ENCODE assay signal across 8 cellular contexts in the genomic region with DNA sequence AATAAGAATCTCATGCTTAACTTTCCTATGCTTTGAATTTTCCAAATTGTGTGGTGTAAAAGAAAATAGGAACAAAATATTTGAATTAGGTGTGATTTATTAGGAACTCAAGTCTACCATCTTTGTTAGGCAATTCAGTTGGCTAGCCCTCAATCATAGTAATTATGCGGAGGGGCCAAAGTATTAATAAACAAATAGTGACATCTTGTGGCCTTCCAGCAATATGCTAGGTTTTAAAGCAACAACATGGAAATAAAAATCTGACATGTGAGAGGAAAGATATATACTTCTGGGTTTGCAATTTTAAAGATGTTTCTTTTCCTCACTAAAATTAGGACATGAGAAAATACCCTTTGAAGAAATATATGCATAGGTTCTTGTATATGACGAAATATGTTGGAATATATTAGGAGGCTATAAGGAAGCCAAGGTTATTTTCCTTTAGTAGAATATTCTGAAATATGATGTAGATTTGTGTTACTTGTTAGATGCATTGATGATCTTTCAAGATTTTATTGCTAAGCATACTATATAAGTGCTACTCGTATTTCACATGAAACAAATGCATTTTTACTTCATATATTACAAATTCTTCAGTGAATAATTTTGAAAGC.
DNase-seq lines count a peak whose midpoint lies in the region; ATAC-seq, FAIRE-seq and TF ChIP-seq lines count a peak whose summit lies in the region.

No MANE protein-coding gene starts in this region.

- TF ChIP-seq CTCF in AG09309 (IDR thresholded peaks at IDR 0.05; ENCODE audit: control insufficient read depth, insufficient read depth, low read depth, low read length, missing control alignments) (peak; percentile 47), GM23338 (conservative IDR thresholded peaks at IDR 0.05; ENCODE audit: low read depth in 2 of 2) (peak; percentile 69 to 79), astrocyte of the spinal cord (IDR thresholded peaks at IDR 0.05; ENCODE audit: low read depth, low read length) (peak; percentile 52), HepG2 (CRISPR knock-in tag; IDR thresholded peaks at IDR 0.05) (peak; percentile 64)

- H3K36me3 ChIP-seq in GM23338 (ENCODE audit: insufficient read depth) (no peaks in the 10 kb centered on the region), HepG2 (replicated peaks in 1 of 2; ENCODE audit: control insufficient read depth in 1 of 2, insufficient read depth in 2 of 2, low read length in 2 of 2) (no peaks in the 10 kb centered on the region)

- no peaks in the 10 kb centered on the region for H3K79me2 ChIP-seq in GM23338 (replicated peaks; ENCODE audit: insufficient read depth)
- H3K79me2 ChIP-seq in HepG2 (ENCODE audit: insufficient read depth, low read length): no peaks in the 10 kb centered on the region

- 1% methylated on average over 3 of the region's 3 CpGs for WGBS in HepG2 (ENCODE audit: low lambda C conversion rate)

- H3K27ac Mint-ChIP-seq in GM23338: no peak overlapping the region
- no peak overlapping the region for H3K27ac Mint-ChIP-seq in activated naive CD4-positive, alpha-beta T cell treated with anti-CD3 and anti-CD28 coated beads for 36 hours

- no peak for DNase-seq in AG09309 (ENCODE audit: low read depth)
- peak; percentile 69 for DNase-seq in GM23338 (ENCODE audit: low spot score)
- peak; percentile 2 for DNase-seq in NCI-H2196 treated with DMSO at 0.1 percent for 48 hours (lab: John Stamatoyannopoulos, UW; ENCODE audit: unreplicated experiment)
- DNase-seq in astrocyte of the spinal cord (ENCODE audit: low read depth, low spot score): peak; percentile 56
- peak; percentile 38 for DNase-seq in HepG2 (ENCODE audit: low spot score)
- DNase-seq in activated naive CD4-positive, alpha-beta T cell treated with anti-CD3 and anti-CD28 coated beads for 36 hours: no peak
- DNase-seq in stimulated activated naive CD4-positive, alpha-beta T cell treated with Interleukin-2 at 50 U/mL for 16 hours (lab: John Stamatoyannopoulos, UW): no peak

- H3K4me1 ChIP-seq in GM23338 (ENCODE audit: insufficient read depth) (no peaks in the 10 kb centered on the region), HepG2 (ENCODE audit: insufficient read depth, low read length) (peaks cover 7% of the 10 kb centered on the region; the same call in 1 of the 2 replicates)

- H3K27ac ChIP-seq in GM23338 (ENCODE audit: low read depth) (no peak overlapping the region), HepG2 (ENCODE audit: extremely low read length, insufficient read depth, low read length) (no peak overlapping the region)

- H4K20me1 ChIP-seq in GM23338 (replicated peaks; ENCODE audit: insufficient read depth) (no peaks in the 10 kb centered on the region), HepG2 (ENCODE audit: insufficient read depth, low read length) (no peaks in the 10 kb centered on the region)

- H3K9ac ChIP-seq in HepG2 (ENCODE audit: insufficient read depth, low read depth, low read length): no peak overlapping the region

- H3K27me3 Mint-ChIP-seq in GM23338 (ENCODE audit: insufficient read depth, low read depth, poor library complexity): no peaks in the 10 kb centered on the region
- H3K27me3 Mint-ChIP-seq in activated naive CD4-positive, alpha-beta T cell treated with anti-CD3 and anti-CD28 coated beads for 36 hours (ENCODE audit: low read depth): peaks cover 14% of the 10 kb centered on the region

- no peak for ATAC-seq in GM23338
- no peak for ATAC-seq in HepG2
- no peak for ATAC-seq in GM21447 (IDR thresholded peaks at IDR 0.05; ENCODE audit: unreplicated experiment)

- H3K9me2 ChIP-seq in GM23338 (ENCODE audit: insufficient read depth): no peaks in the 10 kb centered on the region

- H3K4me2 ChIP-seq in GM23338 (no peak overlapping the region), HepG2 (ENCODE audit: low read depth, low read length) (no peak overlapping the region)

- in situ Hi-C loops in astrocyte of the spinal cord (cut with HindIII; ENCODE audit: low sequenced_read_pairs) (no loop called here), HepG2 (cut with HindIII; ENCODE audit: extremely low pct_ligation_motif_present, low pct_unique_long_range_greater_than_20kb) (loop anchor here (5.0 kb wide), 1 partner anchor 245 kb away; no protein-coding TSS in a partner anchor)

- peaks cover 22% of the 10 kb centered on the region for H3K4me1 Mint-ChIP-seq in GM23338
- peaks cover 4% of the 10 kb centered on the region for H3K4me1 Mint-ChIP-seq in activated naive CD4-positive, alpha-beta T cell treated with anti-CD3 and anti-CD28 coated beads for 36 hours (ENCODE audit: low read depth)

- H3K9me3 ChIP-seq in HepG2 (ENCODE audit: low read length): no peaks in the 10 kb centered on the region

- TF ChIP-seq EP300 in HepG2 (IDR thresholded peaks at IDR 0.05; ENCODE audit: low read depth in 2 of 2, low read length in 2 of 2): no peak
- no peak for TF ChIP-seq EP300 in HepG2 (CRISPR knock-in tag; IDR thresholded peaks at IDR 0.05; ENCODE audit: borderline replicate concordance)

- no peaks in the 10 kb centered on the region for H3F3A ChIP-seq in GM23338 (replicated peaks; ENCODE audit: low read depth)

- intact Hi-C loops in HepG2 (cut with micrococcal nuclease; ENCODE audit: unreplicated experiment): loop anchor here (1.0 to 5.0 kb wide), 3 partner anchors 246 to 365 kb away; no protein-coding TSS in a partner anchor
- intact Hi-C loops in activated naive CD4-positive, alpha-beta T cell treated with anti-CD3 and anti-CD28 coated beads for 36 hours (cut with micrococcal nuclease): loop anchor here (1.0 to 10.0 kb wide), 5 partner anchors 246 to 678 kb away; a partner anchor contains a TSS

- CTCF ChIA-PET in HepG2 (lab: Yijun Ruan, JAX; ENCODE audit: low intra/inter-chr PET ratio, low total read pairs): interaction anchor here (2.5 kb wide), 1 partner anchor 247 kb away, joined by 27 read pairs; no protein-coding TSS in a partner anchor
- CTCF ChIA-PET in activated naive CD4-positive, alpha-beta T cell treated with anti-CD3 and anti-CD28 coated beads for 36 hours (lab: Charles Lee): interaction anchor here (0.8 to 1.8 kb wide), 8 partner anchors 10 to 370 kb away, joined by 3 to 14 read pairs (median 6); no protein-coding TSS in a partner anchor

- POLR2A ChIA-PET in HepG2 (lab: Yijun Ruan, JAX): no interaction called here

- peaks cover 8% of the 10 kb centered on the region; the same call in 2 of the 3 replicates for H3K9me3 Mint-ChIP-seq in GM23338
- H3K9me3 Mint-ChIP-seq in activated naive CD4-positive, alpha-beta T cell treated with anti-CD3 and anti-CD28 coated beads for 36 hours: peaks cover 4% of the 10 kb centered on the region

- H3K4me3 ChIP-seq in AG09309 (ENCODE audit: control insufficient read depth, low read depth, low read length) (no peak overlapping the region), GM23338 (no peak overlapping the region), astrocyte of the spinal cord (ENCODE audit: low read depth, low read length) (no peak overlapping the region), HepG2 (replicated peaks in 1 of 3; ENCODE audit: insufficient read depth in 1 of 3, low read depth in 2 of 3, low read length in 3 of 3) (no peak overlapping the region)

- H3K4me3 Mint-ChIP-seq in GM23338: no peak overlapping the region
- H3K4me3 Mint-ChIP-seq in activated naive CD4-positive, alpha-beta T cell treated with anti-CD3 and anti-CD28 coated beads for 36 hours: no peak overlapping the region

- no peak for FAIRE-seq in HepG2 (lab: Jason Lieb, UNC)

- no peak for TF ChIP-seq POLR2A in HepG2 (IDR thresholded peaks at IDR 0.05; ENCODE audit: insufficient read depth in 1 of 2, low read depth in 2 of 2, low read length in 2 of 2)

- H3K27me3 ChIP-seq in GM23338 (ENCODE audit: insufficient read depth): no peaks in the 10 kb centered on the region
- H3K27me3 ChIP-seq in HepG2 (ENCODE audit: control insufficient read depth in 1 of 2, insufficient read depth in 2 of 2, low read length in 2 of 2): peaks cover 0 to 4% of the 10 kb centered on the region in 2 experiments; a peak in 1 of 5 replicates

- H3K36me3 Mint-ChIP-seq in GM23338 (ENCODE audit: low read depth): peaks cover 8% of the 10 kb centered on the region
- H3K36me3 Mint-ChIP-seq in activated naive CD4-positive, alpha-beta T cell treated with anti-CD3 and anti-CD28 coated beads for 36 hours (ENCODE audit: low read depth): no peaks in the 10 kb centered on the region

- BruUV-seq in HepG2 (replicated peaks; lab: Mats Ljungman, UMichigan): no TSS peak

- no peak for TF ChIP-seq RAD21 in HepG2 (CRISPR knock-in tag; IDR thresholded peaks at IDR 0.05)

- no peak overlapping the region for H2AFZ ChIP-seq in GM23338
- no peak overlapping the region for H2AFZ ChIP-seq in HepG2 (ENCODE audit: low read length)

TF ChIP-seq in HepG2, 621 proteins besides CTCF, POLR2A, EP300 and RAD21:
- no peak for TF ChIP-seq YY1 (IDR thresholded peaks at IDR 0.05; ENCODE audit: insufficient read depth, insufficient replicate concordance, low read depth, low read length)
- TF ChIP-seq GABPB1 (CRISPR knock-in tag; IDR thresholded peaks at IDR 0.05): no peak
- peak; percentile 43; the same call in 1 of the 2 replicates for TF ChIP-seq SMC3 (IDR thresholded peaks at IDR 0.05; ENCODE audit: low read length)
- TF ChIP-seq MIXL1 (CRISPR knock-in tag; IDR thresholded peaks at IDR 0.05): peak; percentile 51; the same call in 1 of the 2 replicates
- peak; percentile 77 for TF ChIP-seq STAG1 (CRISPR knock-in tag; IDR thresholded peaks at IDR 0.05)

Comparison
In these comparisons a context has a peak if more than half of its experiments do, and no peak if none do; other contexts are left out.
1. DNase-seq: peak in GM23338 (single experiment), NCI-H2196 treated with DMSO at 0.1 percent for 48 hours (single experiment), astrocyte of the spinal cord (single experiment) and HepG2 (single experiment); none in AG09309 (single experiment), activated naive CD4-positive, alpha-beta T cell treated with anti-CD3 and anti-CD28 coated beads for 36 hours (single experiment) and stimulated activated naive CD4-positive, alpha-beta T cell treated with Interleukin-2 at 50 U/mL for 16 hours (single experiment).
2. Peak in every context shown above with its lines, with median percentiles within 50 percentile points of each other: CTCF ChIP-seq.